Comparison of ENCODE assay signal across 3 cellular contexts in genomic region chr3:33442190-33442589, GRCh38.
TF ChIP-seq lines count a peak whose summit lies in the region.

No MANE protein-coding gene starts in this region.

TF ChIP-seq in IMR-90, 13 proteins besides CTCF, POLR2A, EP300 and RAD21:
- TF ChIP-seq MAZ (IDR thresholded peaks at IDR 0.05; ENCODE audit: borderline replicate concordance, low read depth, low read length), result no peak
- TF ChIP-seq CHD1 (IDR thresholded peaks at IDR 0.05; ENCODE audit: low read depth, low read length), result no peak
- no peak for TF ChIP-seq CEBPB (IDR thresholded peaks at IDR 0.05; ENCODE audit: low read depth, low read length)
- no peak for TF ChIP-seq RCOR1 (IDR thresholded peaks at IDR 0.05; ENCODE audit: insufficient replicate concordance, low read length)

TF ChIP-seq in GM12878, 131 proteins besides CTCF, POLR2A, EP300 and RAD21:
- TF ChIP-seq ZNF217 (IDR thresholded peaks at IDR 0.05) (no peak), RELA (IDR thresholded peaks at IDR 0.05; ENCODE audit: borderline replicate concordance, partially characterized antibody) (no peak), POLR2AphosphoS5 (IDR thresholded peaks at IDR 0.05; ENCODE audit: low read length) (no peak), CREM (IDR thresholded peaks at IDR 0.05; ENCODE audit: low read depth) (no peak), FOS (IDR thresholded peaks at IDR 0.05; ENCODE audit: borderline replicate concordance, extremely low read depth, insufficient read length) (no peak), ZNF622 (IDR thresholded peaks at IDR 0.05) (no peak), ZZZ3 (IDR thresholded peaks at IDR 0.05; ENCODE audit: control insufficient read depth, insufficient read length, low read depth) (no peak), HDAC2 (IDR thresholded peaks at IDR 0.05) (no peak)
- TF ChIP-seq, protein P1, sequence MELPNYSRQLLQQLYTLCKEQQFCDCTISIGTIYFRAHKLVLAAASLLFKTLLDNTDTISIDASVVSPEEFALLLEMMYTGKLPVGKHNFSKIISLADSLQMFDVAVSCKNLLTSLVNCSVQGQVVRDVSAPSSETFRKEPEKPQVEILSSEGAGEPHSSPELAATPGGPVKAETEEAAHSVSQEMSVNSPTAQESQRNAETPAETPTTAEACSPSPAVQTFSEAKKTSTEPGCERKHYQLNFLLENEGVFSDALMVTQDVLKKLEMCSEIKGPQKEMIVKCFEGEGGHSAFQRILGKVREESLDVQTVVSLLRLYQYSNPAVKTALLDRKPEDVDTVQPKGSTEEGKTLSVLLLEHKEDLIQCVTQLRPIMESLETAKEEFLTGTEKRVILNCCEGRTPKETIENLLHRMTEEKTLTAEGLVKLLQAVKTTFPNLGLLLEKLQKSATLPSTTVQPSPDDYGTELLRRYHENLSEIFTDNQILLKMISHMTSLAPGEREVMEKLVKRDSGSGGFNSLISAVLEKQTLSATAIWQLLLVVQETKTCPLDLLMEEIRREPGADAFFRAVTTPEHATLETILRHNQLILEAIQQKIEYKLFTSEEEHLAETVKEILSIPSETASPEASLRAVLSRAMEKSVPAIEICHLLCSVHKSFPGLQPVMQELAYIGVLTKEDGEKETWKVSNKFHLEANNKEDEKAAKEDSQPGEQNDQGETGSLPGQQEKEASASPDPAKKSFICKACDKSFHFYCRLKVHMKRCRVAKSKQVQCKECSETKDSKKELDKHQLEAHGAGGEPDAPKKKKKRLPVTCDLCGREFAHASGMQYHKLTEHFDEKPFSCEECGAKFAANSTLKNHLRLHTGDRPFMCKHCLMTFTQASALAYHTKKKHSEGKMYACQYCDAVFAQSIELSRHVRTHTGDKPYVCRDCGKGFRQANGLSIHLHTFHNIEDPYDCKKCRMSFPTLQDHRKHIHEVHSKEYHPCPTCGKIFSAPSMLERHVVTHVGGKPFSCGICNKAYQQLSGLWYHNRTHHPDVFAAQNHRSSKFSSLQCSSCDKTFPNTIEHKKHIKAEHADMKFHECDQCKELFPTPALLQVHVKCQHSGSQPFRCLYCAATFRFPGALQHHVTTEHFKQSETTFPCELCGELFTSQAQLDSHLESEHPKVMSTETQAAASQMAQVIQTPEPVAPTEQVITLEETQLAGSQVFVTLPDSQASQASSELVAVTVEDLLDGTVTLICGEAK (IDR thresholded peaks at IDR 0.05; ENCODE audit: borderline replicate concordance), result no peak
- TF ChIP-seq, protein P2, sequence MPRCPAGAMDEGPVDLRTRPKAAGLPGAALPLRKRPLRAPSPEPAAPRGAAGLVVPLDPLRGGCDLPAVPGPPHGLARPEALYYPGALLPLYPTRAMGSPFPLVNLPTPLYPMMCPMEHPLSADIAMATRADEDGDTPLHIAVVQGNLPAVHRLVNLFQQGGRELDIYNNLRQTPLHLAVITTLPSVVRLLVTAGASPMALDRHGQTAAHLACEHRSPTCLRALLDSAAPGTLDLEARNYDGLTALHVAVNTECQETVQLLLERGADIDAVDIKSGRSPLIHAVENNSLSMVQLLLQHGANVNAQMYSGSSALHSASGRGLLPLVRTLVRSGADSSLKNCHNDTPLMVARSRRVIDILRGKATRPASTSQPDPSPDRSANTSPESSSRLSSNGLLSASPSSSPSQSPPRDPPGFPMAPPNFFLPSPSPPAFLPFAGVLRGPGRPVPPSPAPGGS (IDR thresholded peaks at IDR 0.05; ENCODE audit: borderline replicate concordance, insufficient read depth, low read depth, low read length, poor library complexity, severe bottlenecking), result no peak
- TF ChIP-seq, protein P3, sequence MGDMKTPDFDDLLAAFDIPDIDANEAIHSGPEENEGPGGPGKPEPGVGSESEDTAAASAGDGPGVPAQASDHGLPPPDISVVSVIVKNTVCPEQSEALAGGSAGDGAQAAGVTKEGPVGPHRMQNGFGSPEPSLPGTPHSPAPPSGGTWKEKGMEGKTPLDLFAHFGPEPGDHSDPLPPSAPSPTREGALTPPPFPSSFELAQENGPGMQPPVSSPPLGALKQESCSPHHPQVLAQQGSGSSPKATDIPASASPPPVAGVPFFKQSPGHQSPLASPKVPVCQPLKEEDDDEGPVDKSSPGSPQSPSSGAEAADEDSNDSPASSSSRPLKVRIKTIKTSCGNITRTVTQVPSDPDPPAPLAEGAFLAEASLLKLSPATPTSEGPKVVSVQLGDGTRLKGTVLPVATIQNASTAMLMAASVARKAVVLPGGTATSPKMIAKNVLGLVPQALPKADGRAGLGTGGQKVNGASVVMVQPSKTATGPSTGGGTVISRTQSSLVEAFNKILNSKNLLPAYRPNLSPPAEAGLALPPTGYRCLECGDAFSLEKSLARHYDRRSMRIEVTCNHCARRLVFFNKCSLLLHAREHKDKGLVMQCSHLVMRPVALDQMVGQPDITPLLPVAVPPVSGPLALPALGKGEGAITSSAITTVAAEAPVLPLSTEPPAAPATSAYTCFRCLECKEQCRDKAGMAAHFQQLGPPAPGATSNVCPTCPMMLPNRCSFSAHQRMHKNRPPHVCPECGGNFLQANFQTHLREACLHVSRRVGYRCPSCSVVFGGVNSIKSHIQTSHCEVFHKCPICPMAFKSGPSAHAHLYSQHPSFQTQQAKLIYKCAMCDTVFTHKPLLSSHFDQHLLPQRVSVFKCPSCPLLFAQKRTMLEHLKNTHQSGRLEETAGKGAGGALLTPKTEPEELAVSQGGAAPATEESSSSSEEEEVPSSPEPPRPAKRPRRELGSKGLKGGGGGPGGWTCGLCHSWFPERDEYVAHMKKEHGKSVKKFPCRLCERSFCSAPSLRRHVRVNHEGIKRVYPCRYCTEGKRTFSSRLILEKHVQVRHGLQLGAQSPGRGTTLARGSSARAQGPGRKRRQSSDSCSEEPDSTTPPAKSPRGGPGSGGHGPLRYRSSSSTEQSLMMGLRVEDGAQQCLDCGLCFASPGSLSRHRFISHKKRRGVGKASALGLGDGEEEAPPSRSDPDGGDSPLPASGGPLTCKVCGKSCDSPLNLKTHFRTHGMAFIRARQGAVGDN (IDR thresholded peaks at IDR 0.05), result no peak

TF ChIP-seq in neural cell, 6 proteins besides CTCF, POLR2A, EP300 and RAD21:
- TF ChIP-seq SMC3 (conservative IDR thresholded peaks at IDR 0.05; ENCODE audit: poor library complexity) (no peak), POLR2AphosphoS5 (IDR thresholded peaks at IDR 0.05) (no peak), MXI1 (conservative IDR thresholded peaks at IDR 0.05; ENCODE audit: poor library complexity, severe bottlenecking) (no peak), TAF1 (IDR thresholded peaks at IDR 0.05; ENCODE audit: low read depth) (no peak), REST (IDR thresholded peaks at IDR 0.05; ENCODE audit: borderline replicate concordance) (no peak), EZH2 (IDR thresholded peaks at IDR 0.05; ENCODE audit: borderline replicate concordance, insufficient read depth, low read length, poor library complexity, severe bottlenecking) (no peak)
